In genomic region chr17:1154704-1155103, GRCh38 we compare ENCODE assay signal across 24 cellular contexts. TPM values are rescaled to one million over a fixed set of nuclear protein-coding genes. Genes with fewer than 3 reads are reported as not detected.
DNase-seq lines count a peak whose midpoint lies in the region; ATAC-seq, FAIRE-seq and TF ChIP-seq lines count a peak whose summit lies in the region.
"Had no signal": no experiment of that assay in that cellular context is flagged by ENCODE, and none has a peak within 500 bp of the region (broad histone marks: within the 10 kb centered on the region; RNA-seq: fewer than 3 reads in every experiment).

No MANE protein-coding gene starts in this region.

- H3K27me3 Mint-ChIP-seq in activated CD8-positive, alpha-beta T cell treated with anti-CD3 and anti-CD28 coated beads for 36 hours, result no peaks in the 10 kb centered on the region
- H3K27me3 Mint-ChIP-seq: activated naive CD8-positive, alpha-beta T cell treated with anti-CD3 and anti-CD28 coated beads, Interleukin-2, amount 10 ng/mL, durations not matched to agents 7 days and 5 days; memory B cell had no signal

- no peak overlapping the region for H3K4me2 ChIP-seq in HepG2 (ENCODE audit: low read depth, low read length)
- H3K4me2 ChIP-seq: BLaER1, KMS-11 had no signal

- H3K36me3 ChIP-seq in right atrium auricular region (peaks cover 8% of the 10 kb centered on the region), gastroesophageal sphincter (peaks cover 0 to 32% of the 10 kb centered on the region in 2 donors), HepG2 (replicated peaks in 1 of 2; ENCODE audit: control insufficient read depth in 1 of 2, insufficient read depth in 2 of 2, low read length in 2 of 2) (no peaks in the 10 kb centered on the region), aorta (ENCODE audit: control insufficient read depth in 1 of 2, insufficient read depth in 2 of 2, low read length in 1 of 2) (peaks cover 0 to 1% of the 10 kb centered on the region in 2 donors)
- H3K36me3 ChIP-seq: breast epithelium, ovary had no signal

- intact Hi-C loops in Right ventricle myocardium superior (cut with DNase I), result no loop called here
- intact Hi-C loops in HepG2 (cut with micrococcal nuclease; ENCODE audit: unreplicated experiment), result loop anchor here (5.0 kb wide), 1 partner anchor 458 kb away; no protein-coding TSS in a partner anchor
- intact Hi-C loops in aorta (cut with DNase I), result no loop called here
- intact Hi-C loops in activated CD8-positive, alpha-beta T cell treated with anti-CD3 and anti-CD28 coated beads for 36 hours (cut with micrococcal nuclease), result no loop called here

- no peak overlapping the region for H3K4me3 Mint-ChIP-seq in activated CD8-positive, alpha-beta T cell treated with anti-CD3 and anti-CD28 coated beads for 36 hours
- H3K4me3 Mint-ChIP-seq: activated naive CD8-positive, alpha-beta T cell treated with anti-CD3 and anti-CD28 coated beads, Interleukin-2, amount 10 ng/mL, durations not matched to agents 7 days and 5 days; memory B cell had no signal

- no peaks in the 10 kb centered on the region for H3K9me3 Mint-ChIP-seq in activated CD8-positive, alpha-beta T cell treated with anti-CD3 and anti-CD28 coated beads for 36 hours
- H3K9me3 Mint-ChIP-seq: activated naive CD8-positive, alpha-beta T cell treated with anti-CD3 and anti-CD28 coated beads, Interleukin-2, amount 10 ng/mL, durations not matched to agents 7 days and 5 days; memory B cell had no signal

- 80 to 81% methylated on average over 1 to 5 of the region's 14 CpGs for WGBS in gastroesophageal sphincter (ENCODE audit: low coverage in 1 of 2), 2 donors
- 50% methylated on average over 2 of the region's 14 CpGs for WGBS in HepG2 (ENCODE audit: low lambda C conversion rate)
- WGBS in aorta, 2 donors, result 14 to 20% methylated on average over 14 of the region's 14 CpGs

- TF ChIP-seq CTCF in right atrium auricular region (IDR thresholded peaks at IDR 0.05) (no peak), gastroesophageal sphincter (IDR thresholded peaks at IDR 0.05) (no peak), HepG2 (CRISPR knock-in tag; IDR thresholded peaks at IDR 0.05) (no peak)
- TF ChIP-seq CTCF in activated CD8-positive, alpha-beta T cell treated with anti-CD3 and anti-CD28 coated beads for 36 hours (IDR thresholded peaks at IDR 0.05), result no peak

- H3K4me1 Mint-ChIP-seq in activated CD8-positive, alpha-beta T cell treated with anti-CD3 and anti-CD28 coated beads for 36 hours (ENCODE audit: low read depth), result no peaks in the 10 kb centered on the region

- H3K9ac ChIP-seq in HepG2 (ENCODE audit: insufficient read depth, low read depth, low read length), result no peak overlapping the region
- H3K9ac ChIP-seq: BLaER1, KMS-11 had no signal

- TF ChIP-seq EP300 in gastroesophageal sphincter (IDR thresholded peaks at IDR 0.05), result no peak
- TF ChIP-seq EP300 in HepG2 (IDR thresholded peaks at IDR 0.05; ENCODE audit: low read depth in 2 of 2, low read length in 2 of 2), result no peak
- no peak for TF ChIP-seq EP300 in HepG2 (CRISPR knock-in tag; IDR thresholded peaks at IDR 0.05; ENCODE audit: borderline replicate concordance)

- in situ Hi-C loops in HepG2 (cut with HindIII; ENCODE audit: extremely low pct_ligation_motif_present, low pct_unique_long_range_greater_than_20kb), result no loop called here

- BruUV-seq in HepG2 (replicated peaks; lab: Mats Ljungman, UMichigan), result no TSS peak

- CTCF ChIA-PET in HepG2 (lab: Yijun Ruan, JAX; ENCODE audit: low intra/inter-chr PET ratio, low total read pairs), result no interaction called here
- CTCF ChIA-PET in activated CD8-positive, alpha-beta T cell treated with anti-CD3 and anti-CD28 coated beads for 36 hours (lab: Charles Lee), result no interaction called here

- H4K20me1 ChIP-seq in HepG2 (ENCODE audit: insufficient read depth, low read length), result no peaks in the 10 kb centered on the region

- H3K27ac Mint-ChIP-seq in activated CD8-positive, alpha-beta T cell treated with anti-CD3 and anti-CD28 coated beads for 36 hours, result no peak overlapping the region
- H3K27ac Mint-ChIP-seq: activated naive CD8-positive, alpha-beta T cell treated with anti-CD3 and anti-CD28 coated beads, Interleukin-2, amount 10 ng/mL, durations not matched to agents 7 days and 5 days; memory B cell had no signal

- TF ChIP-seq RAD21 in HepG2 (CRISPR knock-in tag; IDR thresholded peaks at IDR 0.05), result no peak

- no peaks in the 10 kb centered on the region for H3K79me2 ChIP-seq in HepG2 (ENCODE audit: insufficient read depth, low read length)

- H3K4me3 ChIP-seq in right atrium auricular region, result no peak overlapping the region
- no peak overlapping the region for H3K4me3 ChIP-seq in gastroesophageal sphincter
- no peak overlapping the region for H3K4me3 ChIP-seq in HepG2 (replicated peaks in 1 of 3; ENCODE audit: insufficient read depth in 1 of 3, low read depth in 2 of 3, low read length in 3 of 3)
- H3K4me3 ChIP-seq in aorta (ENCODE audit: low read length in 2 of 2), result no peak overlapping the region
- H3K4me3 ChIP-seq: BLaER1, breast epithelium, ovary had no signal

- TF ChIP-seq POLR2A in gastroesophageal sphincter (IDR thresholded peaks at IDR 0.05) (no peak), HepG2 (IDR thresholded peaks at IDR 0.05; ENCODE audit: insufficient read depth in 1 of 2, low read depth in 2 of 2, low read length in 2 of 2) (no peak)

- H3K36me3 Mint-ChIP-seq in activated CD8-positive, alpha-beta T cell treated with anti-CD3 and anti-CD28 coated beads for 36 hours (ENCODE audit: low read depth), result no peaks in the 10 kb centered on the region
- H3K36me3 Mint-ChIP-seq: activated naive CD8-positive, alpha-beta T cell treated with anti-CD3 and anti-CD28 coated beads, Interleukin-2, amount 10 ng/mL, durations not matched to agents 7 days and 5 days had no signal

- H2AFZ ChIP-seq in HepG2 (ENCODE audit: low read length), result no peak overlapping the region

- POLR2A ChIA-PET in HepG2 (lab: Yijun Ruan, JAX), result no interaction called here
- POLR2A ChIA-PET in activated CD8-positive, alpha-beta T cell treated with anti-CD3 and anti-CD28 coated beads for 36 hours (lab: Charles Lee), result interaction anchor here (0.5 kb wide), 1 partner anchor 40 kb away, joined by 6 read pairs; no protein-coding TSS in a partner anchor

- H3K4me1 ChIP-seq in right atrium auricular region, result peaks cover 0 to 12% of the 10 kb centered on the region in 2 donors
- peaks cover 0 to 11% (median 0%) of the 10 kb centered on the region in 3 donors for H3K4me1 ChIP-seq in gastroesophageal sphincter
- no peaks in the 10 kb centered on the region for H3K4me1 ChIP-seq in HepG2 (ENCODE audit: insufficient read depth, low read length)
- H3K4me1 ChIP-seq in aorta (ENCODE audit: control insufficient read depth in 1 of 2, insufficient read depth in 2 of 2, low read length in 2 of 2), result no peaks in the 10 kb centered on the region
- H3K4me1 ChIP-seq: breast epithelium had no signal

- FAIRE-seq in HepG2 (lab: Jason Lieb, UNC), result no peak
- FAIRE-seq: endothelial cell of umbilical vein, kidney had no signal

- ATAC-seq in Right ventricle myocardium superior (ENCODE audit: poor library complexity), result peak; percentile 55
- peak; percentile 39 for ATAC-seq in gastroesophageal sphincter
- ATAC-seq in HepG2, result peak; percentile 19; the same call in 2 of the 3 replicates
- ATAC-seq in aorta (ENCODE audit: low FRiP score), result peak; percentile 59
- ATAC-seq in HG02571 (IDR thresholded peaks at IDR 0.05; ENCODE audit: unreplicated experiment), result no peak
- no peak for ATAC-seq in activated CD8-positive, alpha-beta T cell treated with anti-CD3 and anti-CD28 coated beads for 36 hours

- peak overlapping the region in 1 of 2 donors; percentile 40 for H3K27ac ChIP-seq in right atrium auricular region
- H3K27ac ChIP-seq in gastroesophageal sphincter, result no peak overlapping the region
- H3K27ac ChIP-seq in HepG2 (ENCODE audit: extremely low read length, insufficient read depth, low read length), result no peak overlapping the region
- H3K27ac ChIP-seq in aorta (ENCODE audit: low read depth in 1 of 2, low read length in 2 of 2), result no peak overlapping the region
- H3K27ac ChIP-seq: breast epithelium, KMS-11, ovary had no signal

- H3K27me3 ChIP-seq in right atrium auricular region, result no peaks in the 10 kb centered on the region
- H3K27me3 ChIP-seq in gastroesophageal sphincter, result no peaks in the 10 kb centered on the region
- H3K27me3 ChIP-seq in HepG2 (ENCODE audit: control insufficient read depth in 1 of 2, insufficient read depth in 2 of 2, low read length in 2 of 2), result peaks cover 14 to 56% of the 10 kb centered on the region in 2 experiments; a peak in 4 of 5 replicates
- H3K27me3 ChIP-seq in aorta (ENCODE audit: control insufficient read depth in 1 of 2, insufficient read depth in 2 of 2, low read length in 1 of 2), result no peaks in the 10 kb centered on the region
- H3K27me3 ChIP-seq: BLaER1, breast epithelium, ovary had no signal

- no peaks in the 10 kb centered on the region for H3K9me3 ChIP-seq in right atrium auricular region
- no peaks in the 10 kb centered on the region for H3K9me3 ChIP-seq in gastroesophageal sphincter
- 0 out of 2 replicates have a peak, but pooled peaks cover 4% of the 10 kb centered on the region for H3K9me3 ChIP-seq in HepG2 (ENCODE audit: low read length)
- H3K9me3 ChIP-seq in aorta (ENCODE audit: control insufficient read depth, low read length), result no peaks in the 10 kb centered on the region
- H3K9me3 ChIP-seq: BLaER1, breast epithelium, ovary had no signal

- DNase-seq in Right ventricle myocardium superior (peak; percentile 70), right atrium auricular region (ENCODE audit: low spot score) (no peak), HepG2 (ENCODE audit: low spot score) (no peak), aorta (peak in 1 of 2 donors; percentile 74), T-helper 2 cell (no peak)
- no peak for DNase-seq in activated CD8-positive, alpha-beta T cell treated with anti-CD3 and anti-CD28 coated beads for 36 hours
- DNase-seq: activated CD4-positive, alpha-beta T cell treated with anti-CD3 and anti-CD28 coated beads, Interleukin-2, amount 50 U/mL, for 48 hours; activated CD4-positive, CD25-positive, alpha-beta regulatory T cell; activated naive CD8-positive, alpha-beta T cell treated with anti-CD3 and anti-CD28 coated beads, Interleukin-2, amount 10 ng/mL, durations not matched to agents 7 days and 5 days; dermis blood vessel endothelial cell; HCEC 1CT; kidney; MV-4-11; NCI-H1694 treated with DMSO at 0.1 percent for 48 hours; NCI-H2171 treated with DMSO at 0.1 percent for 48 hours; NCI-H526; ovary had no signal

RNA-seq across cellular contexts. Expression of gene ABR, which starts 25.1 kb away (rescaled TPM):
- 128 TPM for total RNA-seq in Right ventricle myocardium superior
- 100 to 1,000 TPM in 1 of 2 donors, 10 to 100 TPM in 1; 94.9 to 116 TPM for total RNA-seq in right atrium auricular region
- total RNA-seq in gastroesophageal sphincter, result 100 to 1,000 TPM in 3 of 4 donors, 10 to 100 TPM in 1; 62.6 to 147 (median 114) TPM
- total RNA-seq in HepG2 (2016; rRNA removed; fragmentation: Illumina TruSeq; extraction: Trizol), result 10.9 and 12.4 TPM in 2 replicates
- 5.9 and 7.8 TPM in 2 replicates for total RNA-seq in HepG2 (2016; cell fraction: cytosol; rRNA removed; fragmentation: Illumina TruSeq; extraction: Trizol; ENCODE audit: low read depth)
- 9.1 and 11.6 TPM in 2 replicates for total RNA-seq in HepG2 (2016; cell fraction: insoluble cytoplasmic fraction; rRNA removed; fragmentation: Illumina TruSeq; extraction: Trizol)
- total RNA-seq in HepG2 (2016; cell fraction: membrane; rRNA removed; fragmentation: Illumina TruSeq; extraction: Trizol), result 9.3 and 10.5 TPM in 2 replicates
- 8.0 and 11.0 TPM in 2 replicates for total RNA-seq in HepG2 (2016; cell fraction: nucleus; rRNA removed; fragmentation: Illumina TruSeq; extraction: Trizol)
- 40.4 TPM in 2 replicates for polyA plus RNA-seq in HepG2 (2011; rRNA removed)
- polyA plus RNA-seq in HepG2 (2011; cell fraction: cytosol; rRNA removed), result 13.2 and 21.6 TPM in 2 replicates
- polyA plus RNA-seq in HepG2 (2011; cell fraction: nucleus; rRNA removed), result 68.7 and 98.6 TPM in 2 replicates
- 10.2 and 11.3 TPM in 2 replicates for polyA plus RNA-seq in HepG2 (2012)
- polyA plus RNA-seq in HepG2 (2016; cell fraction: cytosol; fragmentation: Illumina TruSeq; extraction: Trizol; ENCODE audit: low read depth), result 0.85 and 1.1 TPM in 2 replicates
- polyA plus RNA-seq in HepG2 (2016; cell fraction: insoluble cytoplasmic fraction; fragmentation: Illumina TruSeq; extraction: Trizol; ENCODE audit: low read depth), result 8.6 and 11.0 TPM in 2 replicates
- 2.9 and 3.5 TPM in 2 replicates for polyA plus RNA-seq in HepG2 (2016; cell fraction: membrane; fragmentation: Illumina TruSeq; extraction: Trizol; ENCODE audit: low read depth)
- 18.8 and 21.3 TPM in 2 replicates for polyA plus RNA-seq in HepG2 (2016; cell fraction: nucleus; fragmentation: Illumina TruSeq; extraction: Trizol; ENCODE audit: insufficient read depth, low read depth)
- 37.5 and 62.6 TPM in 2 replicates for polyA minus RNA-seq in HepG2 (2011; rRNA and poly(A)+ RNA removed; ENCODE audit: low replicate concordance)
- 19.0 and 21.4 TPM in 2 replicates for polyA minus RNA-seq in HepG2 (2011; cell fraction: cytosol; rRNA and poly(A)+ RNA removed)
- 24.5 and 24.6 TPM in 2 replicates for polyA minus RNA-seq in HepG2 (2011; cell fraction: nucleus; rRNA and poly(A)+ RNA removed)
- 100 to 1,000 TPM; 167 to 172 TPM for total RNA-seq in aorta
- 10 to 100 TPM; 41.8 to 72.4 TPM for polyA plus RNA-seq in aorta
- 10 to 100 TPM; 44.4 to 46.6 TPM for total RNA-seq in activated CD8-positive, alpha-beta T cell treated with anti-CD3 and anti-CD28 coated beads for 36 hours

Comparison
In these comparisons a context has a peak if more than half of its experiments do, and no peak if none do; other contexts are left out.
1. ATAC-seq: peak in Right ventricle myocardium superior (single experiment), gastroesophageal sphincter (single experiment), HepG2 (single experiment) and aorta (single experiment); none in HG02571 (single experiment) and activated CD8-positive, alpha-beta T cell treated with anti-CD3 and anti-CD28 coated beads for 36 hours (single experiment).